In the genomic region with DNA sequence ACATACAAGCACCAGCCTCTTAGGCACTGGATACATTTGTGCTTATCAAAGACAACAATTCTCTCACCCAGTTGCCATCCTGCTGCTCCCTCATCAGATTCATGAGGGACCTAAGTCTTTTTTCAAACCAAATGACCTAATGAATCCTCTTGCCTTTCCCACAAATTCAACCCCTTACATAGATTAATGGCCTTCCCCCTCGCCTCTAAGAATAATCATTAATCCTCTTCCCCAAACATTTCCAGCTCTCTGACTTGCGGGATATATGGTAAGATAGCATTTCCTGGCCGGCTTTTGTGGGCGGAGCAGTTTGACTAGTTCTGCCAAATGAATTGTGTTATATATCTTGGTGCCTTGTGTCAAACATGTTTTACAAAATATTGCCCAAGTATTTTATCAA, we compare ENCODE assay signal across 20 cellular contexts.
DNase-seq lines count a peak whose midpoint lies in the region; ATAC-seq, FAIRE-seq and TF ChIP-seq lines count a peak whose summit lies in the region.
"Had no signal": no experiment of that assay in that cellular context is flagged by ENCODE, and none has a peak within 500 bp of the region (broad histone marks: within the 10 kb centered on the region; RNA-seq: fewer than 3 reads in every experiment).

No MANE protein-coding gene starts in this region.

- H3K4me3 ChIP-seq in keratinocyte (ENCODE audit: control insufficient read depth in 2 of 3, extremely low read depth in 1 of 3, insufficient read depth in 2 of 3, low read depth in 1 of 3, low read length in 3 of 3): no peak overlapping the region
- H3K4me3 ChIP-seq: GM12878, HAP-1 had no signal

- H3K9me3 Mint-ChIP-seq in progenitor cell of endocrine pancreas (ENCODE audit: low read depth): peaks cover 3% of the 10 kb centered on the region
- peaks cover 2% of the 10 kb centered on the region in 2 donors for H3K9me3 Mint-ChIP-seq in activated T-cell treated with anti-CD3 and anti-CD28 coated beads, Interleukin-2, amount 50 U/mL, for 72 hours

- H3K4me3 Mint-ChIP-seq in progenitor cell of endocrine pancreas (ENCODE audit: low read depth): no peak overlapping the region
- H3K4me3 Mint-ChIP-seq in activated T-cell treated with anti-CD3 and anti-CD28 coated beads, Interleukin-2, amount 50 U/mL, for 72 hours: no peak overlapping the region
- H3K4me3 Mint-ChIP-seq: CD4-positive, alpha-beta memory T cell; HFFc6 had no signal

- ATAC-seq in activated T-cell treated with anti-CD3 and anti-CD28 coated beads, Interleukin-2, amount 50 U/mL, for 72 hours (replicated peaks in 1 of 2): no peak
- ATAC-seq: GM12878 had no signal

- DNase-seq in OCI-M1 (lab: John Stamatoyannopoulos, UW) (peak; percentile 13), amniotic epithelial cell (ENCODE audit: low read depth) (peak; percentile 47), keratinocyte (ENCODE audit: low read depth, low spot score) (no peak), progenitor cell of endocrine pancreas (ENCODE audit: low spot score, unreplicated experiment) (no peak), NCI-H146 treated with DMSO at 0.1 percent for 48 hours (lab: John Stamatoyannopoulos, UW; ENCODE audit: unreplicated experiment) (no peak), GM12892 (ENCODE audit: insufficient read length) (no peak), hippocampal formation (lab: John Stamatoyannopoulos, UW) (no peak)
- DNase-seq in activated T-cell treated with anti-CD3 and anti-CD28 coated beads, Interleukin-2, amount 50 U/mL, for 72 hours: no peak
- DNase-seq: C1 segment of cervical spinal cord; Calu3; CD4-positive, alpha-beta memory T cell; COR-L47; DND-41; GDM1; GOT3; HFFc6 had no signal

- TF ChIP-seq CTCF in keratinocyte (optimal IDR thresholded peaks at IDR 0.05 in 1 of 3, IDR thresholded peaks at IDR 0.05 in 1 of 3, conservative IDR thresholded peaks at IDR 0.05 in 1 of 3; ENCODE audit: extremely low read depth in 1 of 3, insufficient read depth in 2 of 3, low read length in 3 of 3) (no peak), progenitor cell of endocrine pancreas (IDR thresholded peaks at IDR 0.05; ENCODE audit: unreplicated experiment) (no peak)

- no peak overlapping the region for H3K27ac ChIP-seq in keratinocyte (ENCODE audit: control insufficient read depth, insufficient read depth, low read length)

- H3K36me3 ChIP-seq in keratinocyte (ENCODE audit: control insufficient read depth in 2 of 2, extremely low read depth in 1 of 2, insufficient read depth in 2 of 2, low read length in 2 of 2): no peaks in the 10 kb centered on the region
- H3K36me3 ChIP-seq: HAP-1 had no signal

- peaks cover 9% of the 10 kb centered on the region for H3K4me1 ChIP-seq in keratinocyte (ENCODE audit: control insufficient read depth, extremely low read depth, insufficient read depth, low read length)
- H3K4me1 ChIP-seq: HAP-1 had no signal

- no peaks in the 10 kb centered on the region for H4K20me1 ChIP-seq in keratinocyte (ENCODE audit: control insufficient read depth, extremely low read depth, insufficient read depth, low read length)

- no peak overlapping the region for H3K4me2 ChIP-seq in keratinocyte (ENCODE audit: control insufficient read depth, extremely low read depth, insufficient read depth, low read depth, low read length)

- H3K27me3 ChIP-seq in keratinocyte (ENCODE audit: control insufficient read depth, extremely low read depth, insufficient read depth, low read length): no peaks in the 10 kb centered on the region

- no peaks in the 10 kb centered on the region for H3K36me3 Mint-ChIP-seq in progenitor cell of endocrine pancreas (ENCODE audit: insufficient read depth)
- no peaks in the 10 kb centered on the region for H3K36me3 Mint-ChIP-seq in activated T-cell treated with anti-CD3 and anti-CD28 coated beads, Interleukin-2, amount 50 U/mL, for 72 hours (ENCODE audit: insufficient read depth in 2 of 2)

- H3K79me2 ChIP-seq in keratinocyte (ENCODE audit: control insufficient read depth, insufficient read depth, low read length): no peaks in the 10 kb centered on the region

- dilution Hi-C loops in keratinocyte (cut with MboI; ENCODE audit: extremely low pct_ligation_motif_present, low sequenced_read_pairs): no loop called here

- H3K4me1 Mint-ChIP-seq in progenitor cell of endocrine pancreas (ENCODE audit: low read depth): no peaks in the 10 kb centered on the region
- H3K4me1 Mint-ChIP-seq in activated T-cell treated with anti-CD3 and anti-CD28 coated beads, Interleukin-2, amount 50 U/mL, for 72 hours (ENCODE audit: low read depth): no peaks in the 10 kb centered on the region
- H3K4me1 Mint-ChIP-seq: CD4-positive, alpha-beta memory T cell had no signal

- no peaks in the 10 kb centered on the region for H3K27me3 Mint-ChIP-seq in progenitor cell of endocrine pancreas
- H3K27me3 Mint-ChIP-seq in activated T-cell treated with anti-CD3 and anti-CD28 coated beads, Interleukin-2, amount 50 U/mL, for 72 hours (ENCODE audit: low read depth): no peaks in the 10 kb centered on the region
- H3K27me3 Mint-ChIP-seq: CD4-positive, alpha-beta memory T cell had no signal

- FAIRE-seq in keratinocyte (lab: Jason Lieb, UNC) (no peak), GM12892 (lab: Jason Lieb, UNC) (no peak)
- FAIRE-seq: GM12878, GM18507, H54 had no signal

- no peaks in the 10 kb centered on the region for H3K9me1 ChIP-seq in keratinocyte (ENCODE audit: control insufficient read depth, extremely low read depth, insufficient read depth, low read length)

- no peaks in the 10 kb centered on the region for H3K9me3 ChIP-seq in keratinocyte (ENCODE audit: control insufficient read depth, low read depth, low read length)
- H3K9me3 ChIP-seq: HAP-1 had no signal

- peak overlapping the region; percentile 68 for H2AFZ ChIP-seq in keratinocyte (ENCODE audit: control insufficient read depth, low read length)

- peak overlapping the region; percentile 17 for H3K27ac Mint-ChIP-seq in progenitor cell of endocrine pancreas
- no peak overlapping the region for H3K27ac Mint-ChIP-seq in activated T-cell treated with anti-CD3 and anti-CD28 coated beads, Interleukin-2, amount 50 U/mL, for 72 hours
- H3K27ac Mint-ChIP-seq: CD4-positive, alpha-beta memory T cell; HFFc6 had no signal

- no peak for TF ChIP-seq POLR2A in GM12892 (IDR thresholded peaks at IDR 0.05; ENCODE audit: low read depth, low read length)

- H3K9ac ChIP-seq in keratinocyte (ENCODE audit: control insufficient read depth, extremely low read depth, insufficient read depth, low read length): no peak overlapping the region

Comparison
In these comparisons a context has a peak if more than half of its experiments do, and no peak if none do; other contexts are left out.
1. DNase-seq: peak in OCI-M1 (single experiment) and amniotic epithelial cell (single experiment); none in keratinocyte (single experiment), progenitor cell of endocrine pancreas (single experiment), NCI-H146 treated with DMSO at 0.1 percent for 48 hours (single experiment), GM12892 (single experiment), activated T-cell treated with anti-CD3 and anti-CD28 coated beads, Interleukin-2, amount 50 U/mL, for 72 hours (0 of 2) and hippocampal formation (0 of 2).